ENCODE assay signal across 1 cellular context in the genomic region with DNA sequence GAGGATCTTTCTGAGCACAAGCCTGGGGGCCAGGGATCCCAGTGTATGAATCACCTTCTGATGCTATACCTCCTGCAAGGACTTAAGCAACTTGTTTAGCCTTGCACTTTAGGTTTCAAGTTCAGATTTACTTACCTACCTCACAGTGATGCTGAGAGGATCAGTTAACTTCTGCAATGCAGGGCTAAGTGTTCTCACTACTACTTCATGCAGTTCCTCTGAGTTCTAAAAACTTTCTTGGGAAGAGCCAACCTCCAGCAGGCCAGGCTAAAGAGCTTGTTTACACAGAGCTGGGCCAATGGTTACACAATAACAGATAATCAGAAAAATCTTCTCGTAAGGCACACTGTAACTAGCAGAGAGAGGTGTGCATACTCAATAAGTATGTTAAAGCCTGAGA.
TF ChIP-seq lines count a peak whose summit lies in the region.

No MANE protein-coding gene starts in this region.

TF ChIP-seq in HepG2, 621 proteins besides CTCF, POLR2A, EP300 and RAD21 (continued from another document):
- TF ChIP-seq, protein P1, sequence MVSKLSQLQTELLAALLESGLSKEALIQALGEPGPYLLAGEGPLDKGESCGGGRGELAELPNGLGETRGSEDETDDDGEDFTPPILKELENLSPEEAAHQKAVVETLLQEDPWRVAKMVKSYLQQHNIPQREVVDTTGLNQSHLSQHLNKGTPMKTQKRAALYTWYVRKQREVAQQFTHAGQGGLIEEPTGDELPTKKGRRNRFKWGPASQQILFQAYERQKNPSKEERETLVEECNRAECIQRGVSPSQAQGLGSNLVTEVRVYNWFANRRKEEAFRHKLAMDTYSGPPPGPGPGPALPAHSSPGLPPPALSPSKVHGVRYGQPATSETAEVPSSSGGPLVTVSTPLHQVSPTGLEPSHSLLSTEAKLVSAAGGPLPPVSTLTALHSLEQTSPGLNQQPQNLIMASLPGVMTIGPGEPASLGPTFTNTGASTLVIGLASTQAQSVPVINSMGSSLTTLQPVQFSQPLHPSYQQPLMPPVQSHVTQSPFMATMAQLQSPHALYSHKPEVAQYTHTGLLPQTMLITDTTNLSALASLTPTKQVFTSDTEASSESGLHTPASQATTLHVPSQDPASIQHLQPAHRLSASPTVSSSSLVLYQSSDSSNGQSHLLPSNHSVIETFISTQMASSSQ (IDR thresholded peaks at IDR 0.05; ENCODE audit: low read depth), result no peak
- TF ChIP-seq, protein P1 (CRISPR knock-in tag; IDR thresholded peaks at IDR 0.05; ENCODE audit: borderline replicate concordance), result peak; percentile 19; the same call in 1 of the 2 replicates
- TF ChIP-seq, protein P2, sequence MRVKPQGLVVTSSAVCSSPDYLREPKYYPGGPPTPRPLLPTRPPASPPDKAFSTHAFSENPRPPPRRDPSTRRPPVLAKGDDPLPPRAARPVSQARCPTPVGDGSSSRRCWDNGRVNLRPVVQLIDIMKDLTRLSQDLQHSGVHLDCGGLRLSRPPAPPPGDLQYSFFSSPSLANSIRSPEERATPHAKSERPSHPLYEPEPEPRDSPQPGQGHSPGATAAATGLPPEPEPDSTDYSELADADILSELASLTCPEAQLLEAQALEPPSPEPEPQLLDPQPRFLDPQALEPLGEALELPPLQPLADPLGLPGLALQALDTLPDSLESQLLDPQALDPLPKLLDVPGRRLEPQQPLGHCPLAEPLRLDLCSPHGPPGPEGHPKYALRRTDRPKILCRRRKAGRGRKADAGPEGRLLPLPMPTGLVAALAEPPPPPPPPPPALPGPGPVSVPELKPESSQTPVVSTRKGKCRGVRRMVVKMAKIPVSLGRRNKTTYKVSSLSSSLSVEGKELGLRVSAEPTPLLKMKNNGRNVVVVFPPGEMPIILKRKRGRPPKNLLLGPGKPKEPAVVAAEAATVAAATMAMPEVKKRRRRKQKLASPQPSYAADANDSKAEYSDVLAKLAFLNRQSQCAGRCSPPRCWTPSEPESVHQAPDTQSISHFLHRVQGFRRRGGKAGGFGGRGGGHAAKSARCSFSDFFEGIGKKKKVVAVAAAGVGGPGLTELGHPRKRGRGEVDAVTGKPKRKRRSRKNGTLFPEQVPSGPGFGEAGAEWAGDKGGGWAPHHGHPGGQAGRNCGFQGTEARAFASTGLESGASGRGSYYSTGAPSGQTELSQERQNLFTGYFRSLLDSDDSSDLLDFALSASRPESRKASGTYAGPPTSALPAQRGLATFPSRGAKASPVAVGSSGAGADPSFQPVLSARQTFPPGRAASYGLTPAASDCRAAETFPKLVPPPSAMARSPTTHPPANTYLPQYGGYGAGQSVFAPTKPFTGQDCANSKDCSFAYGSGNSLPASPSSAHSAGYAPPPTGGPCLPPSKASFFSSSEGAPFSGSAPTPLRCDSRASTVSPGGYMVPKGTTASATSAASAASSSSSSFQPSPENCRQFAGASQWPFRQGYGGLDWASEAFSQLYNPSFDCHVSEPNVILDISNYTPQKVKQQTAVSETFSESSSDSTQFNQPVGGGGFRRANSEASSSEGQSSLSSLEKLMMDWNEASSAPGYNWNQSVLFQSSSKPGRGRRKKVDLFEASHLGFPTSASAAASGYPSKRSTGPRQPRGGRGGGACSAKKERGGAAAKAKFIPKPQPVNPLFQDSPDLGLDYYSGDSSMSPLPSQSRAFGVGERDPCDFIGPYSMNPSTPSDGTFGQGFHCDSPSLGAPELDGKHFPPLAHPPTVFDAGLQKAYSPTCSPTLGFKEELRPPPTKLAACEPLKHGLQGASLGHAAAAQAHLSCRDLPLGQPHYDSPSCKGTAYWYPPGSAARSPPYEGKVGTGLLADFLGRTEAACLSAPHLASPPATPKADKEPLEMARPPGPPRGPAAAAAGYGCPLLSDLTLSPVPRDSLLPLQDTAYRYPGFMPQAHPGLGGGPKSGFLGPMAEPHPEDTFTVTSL (CRISPR knock-in tag; IDR thresholded peaks at IDR 0.05; ENCODE audit: borderline replicate concordance), result no peak
- TF ChIP-seq KAT8 (CRISPR knock-in tag; IDR thresholded peaks at IDR 0.05), result peak; percentile 36; the same call in 1 of the 2 replicates
